Comparison of ENCODE assay signal across 8 cellular contexts in genomic region chr17:42555961-42556617, GRCh38. TPM values are rescaled to one million over a fixed set of nuclear protein-coding genes. Genes with fewer than 3 reads are reported as not detected.
A peak's percentile ranks its signal among the peaks of the same experiment; 100 is the strongest.
DNase-seq lines count a peak whose midpoint lies in the region; FAIRE-seq and TF ChIP-seq lines count a peak whose summit lies in the region.
"Not testable (repeated sequence)": the region's sequence is repeated elsewhere in the genome, so short reads cannot be mapped to it uniquely, and the experiment has no call there.

No MANE protein-coding gene starts in this region.

- not testable (repeated sequence) for H3K9ac ChIP-seq in keratinocyte (ENCODE audit: control insufficient read depth, extremely low read depth, insufficient read depth, low read length)

- H3K9me1 ChIP-seq in keratinocyte (ENCODE audit: control insufficient read depth, extremely low read depth, insufficient read depth, low read length): not testable (repeated sequence)

- not testable (repeated sequence) for H3K4me1 Mint-ChIP-seq in activated T-helper 1 cell treated with anti-CD3 and anti-CD28 coated beads, Interleukin-12 subunit alpha, Interleukin-12 subunit beta, Interleukin-2, Interleukin-4 antibody, amounts not matched to agents 30 ng/mL and 10 ng/mL and 1 ng/mL, durations not matched to agents 14 hours and 24 hours and 36 hours (ENCODE audit: low read depth); progenitor cell of endocrine pancreas (ENCODE audit: low read depth)

- H2AFZ ChIP-seq in keratinocyte (ENCODE audit: control insufficient read depth, low read length): not testable (repeated sequence)

- dilution Hi-C loops in keratinocyte (cut with MboI; ENCODE audit: extremely low pct_ligation_motif_present, low sequenced_read_pairs): not testable (repeated sequence)

- not testable (repeated sequence) for H3K4me3 ChIP-seq in BE2C (ENCODE audit: low read depth, low read length); GM06990 (replicated peaks; ENCODE audit: low read depth, low read length); SJCRH30; keratinocyte (ENCODE audit: control insufficient read depth in 2 of 3, extremely low read depth in 1 of 3, insufficient read depth in 2 of 3, low read depth in 1 of 3, low read length in 3 of 3)

- not testable (repeated sequence) for H4K20me1 ChIP-seq in keratinocyte (ENCODE audit: control insufficient read depth, extremely low read depth, insufficient read depth, low read length)

- not testable (repeated sequence) for H3K4me2 ChIP-seq in keratinocyte (ENCODE audit: control insufficient read depth, extremely low read depth, insufficient read depth, low read depth, low read length)

- H3K36me3 ChIP-seq in BE2C; GM06990 (ENCODE audit: control insufficient read depth, insufficient read depth, low read length); SJCRH30; keratinocyte (ENCODE audit: control insufficient read depth in 2 of 2, extremely low read depth in 1 of 2, insufficient read depth in 2 of 2, low read length in 2 of 2): not testable (repeated sequence)

- DNase-seq in BE2C (peak; percentile 53), SJCRH30 (peak; percentile 50 to 67), dermis blood vessel endothelial cell (peak; percentile 35)
- DNase-seq in GM06990 (ENCODE audit: extremely low read depth, insufficient read length); HTR-8/SVneo (ENCODE audit: insufficient read length, low spot score); activated T-helper 1 cell treated with anti-CD3 and anti-CD28 coated beads, Interleukin-12 subunit alpha, Interleukin-12 subunit beta, Interleukin-2, Interleukin-4 antibody, amounts not matched to agents 30 ng/mL and 10 ng/mL and 1 ng/mL, durations not matched to agents 14 hours and 24 hours and 36 hours (ENCODE audit: low spot score); keratinocyte (ENCODE audit: low read depth, low spot score); progenitor cell of endocrine pancreas (ENCODE audit: low spot score, unreplicated experiment): not testable (repeated sequence)

- peak; percentile 35 for TF ChIP-seq CTCF in BE2C (IDR thresholded peaks at IDR 0.05; ENCODE audit: low read depth, low read length)
- peak; percentile 21 for TF ChIP-seq CTCF in GM06990 (IDR thresholded peaks at IDR 0.05; ENCODE audit: insufficient read depth, low read length, poor library complexity, severe bottlenecking)
- TF ChIP-seq CTCF in keratinocyte (optimal IDR thresholded peaks at IDR 0.05 in 1 of 3, IDR thresholded peaks at IDR 0.05 in 1 of 3, conservative IDR thresholded peaks at IDR 0.05 in 1 of 3; ENCODE audit: extremely low read depth in 1 of 3, insufficient read depth in 2 of 3, low read length in 3 of 3): peak in 1 of 3 experiments; percentile 20
- TF ChIP-seq CTCF in progenitor cell of endocrine pancreas (IDR thresholded peaks at IDR 0.05; ENCODE audit: unreplicated experiment): peak; percentile 27

- not testable (repeated sequence) for H3K27ac ChIP-seq in SJCRH30; keratinocyte (ENCODE audit: control insufficient read depth, insufficient read depth, low read length)

- peak overlapping the region; percentile 94 for H3K4me3 Mint-ChIP-seq in activated T-helper 1 cell treated with anti-CD3 and anti-CD28 coated beads, Interleukin-12 subunit alpha, Interleukin-12 subunit beta, Interleukin-2, Interleukin-4 antibody, amounts not matched to agents 30 ng/mL and 10 ng/mL and 1 ng/mL, durations not matched to agents 14 hours and 24 hours and 36 hours
- H3K4me3 Mint-ChIP-seq in progenitor cell of endocrine pancreas (ENCODE audit: low read depth): peak overlapping the region; percentile 88

- H3K9me3 Mint-ChIP-seq in activated T-helper 1 cell treated with anti-CD3 and anti-CD28 coated beads, Interleukin-12 subunit alpha, Interleukin-12 subunit beta, Interleukin-2, Interleukin-4 antibody, amounts not matched to agents 30 ng/mL and 10 ng/mL and 1 ng/mL, durations not matched to agents 14 hours and 24 hours and 36 hours; progenitor cell of endocrine pancreas (ENCODE audit: low read depth): not testable (repeated sequence)

- not testable (repeated sequence) for H3K4me1 ChIP-seq in BE2C, SJCRH30
- H3K4me1 ChIP-seq in keratinocyte (ENCODE audit: control insufficient read depth, extremely low read depth, insufficient read depth, low read length): peaks cover 18% of the 10 kb centered on the region

- H3K27me3 Mint-ChIP-seq in activated T-helper 1 cell treated with anti-CD3 and anti-CD28 coated beads, Interleukin-12 subunit alpha, Interleukin-12 subunit beta, Interleukin-2, Interleukin-4 antibody, amounts not matched to agents 30 ng/mL and 10 ng/mL and 1 ng/mL, durations not matched to agents 14 hours and 24 hours and 36 hours (ENCODE audit: insufficient read depth); progenitor cell of endocrine pancreas: not testable (repeated sequence)

- H3K27me3 ChIP-seq in BE2C; GM06990 (replicated peaks; ENCODE audit: control insufficient read depth, insufficient read depth, low read length); SJCRH30; keratinocyte (ENCODE audit: control insufficient read depth, extremely low read depth, insufficient read depth, low read length): not testable (repeated sequence)

- H3K79me2 ChIP-seq in keratinocyte (ENCODE audit: control insufficient read depth, insufficient read depth, low read length): peaks cover 13% of the 10 kb centered on the region

- intact Hi-C loops in activated T-helper 1 cell treated with anti-CD3 and anti-CD28 coated beads, Interleukin-12 subunit alpha, Interleukin-12 subunit beta, Interleukin-2, Interleukin-4 antibody, amounts not matched to agents 30 ng/mL and 10 ng/mL and 1 ng/mL, durations not matched to agents 14 hours and 24 hours and 36 hours (cut with micrococcal nuclease): not testable (repeated sequence)

- FAIRE-seq in HTR-8/SVneo (lab: Jason Lieb, UNC) (peak; percentile 93), keratinocyte (lab: Jason Lieb, UNC) (peak; percentile 20)

- H3K9me3 ChIP-seq in BE2C; SJCRH30 (replicated peaks); keratinocyte (ENCODE audit: control insufficient read depth, low read depth, low read length): not testable (repeated sequence)

- not testable (repeated sequence) for H3K27ac Mint-ChIP-seq in activated T-helper 1 cell treated with anti-CD3 and anti-CD28 coated beads, Interleukin-12 subunit alpha, Interleukin-12 subunit beta, Interleukin-2, Interleukin-4 antibody, amounts not matched to agents 30 ng/mL and 10 ng/mL and 1 ng/mL, durations not matched to agents 14 hours and 24 hours and 36 hours; progenitor cell of endocrine pancreas

- H3K36me3 Mint-ChIP-seq in activated T-helper 1 cell treated with anti-CD3 and anti-CD28 coated beads, Interleukin-12 subunit alpha, Interleukin-12 subunit beta, Interleukin-2, Interleukin-4 antibody, amounts not matched to agents 30 ng/mL and 10 ng/mL and 1 ng/mL, durations not matched to agents 14 hours and 24 hours and 36 hours (ENCODE audit: low read depth); progenitor cell of endocrine pancreas (ENCODE audit: insufficient read depth): not testable (repeated sequence)

RNA-seq across cellular contexts. Expression of gene HSD17B1, which starts 3.4 kb away (rescaled TPM):
- 30.7 TPM for polyA plus RNA-seq in BE2C (2012; ENCODE audit: insufficient read depth, insufficient read length, low read depth)
- 0.73 and 0.76 TPM in 2 replicates for total RNA-seq in SJCRH30 (2014; rRNA removed; shearing (Covaris generic))
- 0.49 and 0.78 TPM in 2 replicates for total RNA-seq in activated T-helper 1 cell treated with anti-CD3 and anti-CD28 coated beads, Interleukin-12 subunit alpha, Interleukin-12 subunit beta, Interleukin-2, Interleukin-4 antibody, amounts not matched to agents 30 ng/mL and 10 ng/mL and 1 ng/mL, durations not matched to agents 14 hours and 24 hours and 36 hours
- total RNA-seq in dermis blood vessel endothelial cell (0.23 and 0.34 TPM in 2 replicates), progenitor cell of endocrine pancreas (1.4 and 2.4 TPM in 2 replicates)
- polyA plus RNA-seq in keratinocyte: 3.6 to 14.7 TPM (median 5.3 TPM) in 3 replicates
- polyA plus RNA-seq in keratinocyte (2011; ENCODE audit: low read depth): 1.2 TPM
- 2.9 and 8.8 TPM in 2 replicates for polyA plus RNA-seq in keratinocyte (2011; cell fraction: cytosol; rRNA removed)
- polyA plus RNA-seq in keratinocyte (2011; cell fraction: nucleus; rRNA removed): 2.6 and 4.3 TPM in 2 replicates
- 6.6 and 8.9 TPM in 2 replicates for polyA plus RNA-seq in keratinocyte (2012; ENCODE audit: low replicate concordance)
- 1.6 to 4.4 TPM (median 4.4 TPM) in 3 replicates for polyA minus RNA-seq in keratinocyte
- 21.1 TPM for polyA minus RNA-seq in keratinocyte (2011; cell fraction: cytosol; rRNA and poly(A)+ RNA removed)
- polyA minus RNA-seq in keratinocyte (2011; cell fraction: nucleus; rRNA and poly(A)+ RNA removed): 2.3 and 3.5 TPM in 2 replicates

RNA-seq across cellular contexts. Expression of gene COASY, which starts 5.9 kb away (rescaled TPM):
- 109 TPM for polyA plus RNA-seq in BE2C (2012; ENCODE audit: insufficient read depth, insufficient read length, low read depth)
- total RNA-seq in SJCRH30 (2014; rRNA removed; shearing (Covaris generic)): 33.7 and 36.3 TPM in 2 replicates
- 93.1 and 95.4 TPM in 2 replicates for total RNA-seq in activated T-helper 1 cell treated with anti-CD3 and anti-CD28 coated beads, Interleukin-12 subunit alpha, Interleukin-12 subunit beta, Interleukin-2, Interleukin-4 antibody, amounts not matched to agents 30 ng/mL and 10 ng/mL and 1 ng/mL, durations not matched to agents 14 hours and 24 hours and 36 hours
- total RNA-seq in dermis blood vessel endothelial cell (9.5 and 33.9 TPM in 2 replicates), progenitor cell of endocrine pancreas (60.0 and 66.9 TPM in 2 replicates)
- 25.9 to 49.8 TPM (median 26.2 TPM) in 3 replicates for polyA plus RNA-seq in keratinocyte
- polyA plus RNA-seq in keratinocyte (2011; ENCODE audit: low read depth): 23.3 TPM
- 25.9 and 41.0 TPM in 2 replicates for polyA plus RNA-seq in keratinocyte (2011; cell fraction: cytosol; rRNA removed)
- polyA plus RNA-seq in keratinocyte (2011; cell fraction: nucleus; rRNA removed): 58.5 and 74.0 TPM in 2 replicates
- 73.0 and 73.2 TPM in 2 replicates for polyA plus RNA-seq in keratinocyte (2012; ENCODE audit: low replicate concordance)
- polyA minus RNA-seq in keratinocyte: 15.1 to 128 TPM (median 29.9 TPM) in 3 replicates
- polyA minus RNA-seq in keratinocyte (2011; cell fraction: cytosol; rRNA and poly(A)+ RNA removed): 46.0 TPM
- 17.7 and 25.6 TPM in 2 replicates for polyA minus RNA-seq in keratinocyte (2011; cell fraction: nucleus; rRNA and poly(A)+ RNA removed)

RNA-seq across cellular contexts. Expression of gene MLX, which starts 10.8 kb away (rescaled TPM):
- 138 TPM for polyA plus RNA-seq in BE2C (2012; ENCODE audit: insufficient read depth, insufficient read length, low read depth)
- 44.5 and 48.4 TPM in 2 replicates for total RNA-seq in SJCRH30 (2014; rRNA removed; shearing (Covaris generic))
- 74.1 and 75.4 TPM in 2 replicates for total RNA-seq in activated T-helper 1 cell treated with anti-CD3 and anti-CD28 coated beads, Interleukin-12 subunit alpha, Interleukin-12 subunit beta, Interleukin-2, Interleukin-4 antibody, amounts not matched to agents 30 ng/mL and 10 ng/mL and 1 ng/mL, durations not matched to agents 14 hours and 24 hours and 36 hours
- total RNA-seq in dermis blood vessel endothelial cell (33.0 and 34.5 TPM in 2 replicates), progenitor cell of endocrine pancreas (26.8 and 33.7 TPM in 2 replicates)
- polyA plus RNA-seq in keratinocyte: 39.2 to 45.1 TPM (median 39.5 TPM) in 3 replicates
- 28.8 TPM for polyA plus RNA-seq in keratinocyte (2011; ENCODE audit: low read depth)
- polyA plus RNA-seq in keratinocyte (2011; cell fraction: cytosol; rRNA removed): 28.3 and 30.3 TPM in 2 replicates
- polyA plus RNA-seq in keratinocyte (2011; cell fraction: nucleus; rRNA removed): 41.1 and 44.6 TPM in 2 replicates
- 36.7 and 38.2 TPM in 2 replicates for polyA plus RNA-seq in keratinocyte (2012; ENCODE audit: low replicate concordance)
- 34.2 to 40.4 TPM (median 35.1 TPM) in 3 replicates for polyA minus RNA-seq in keratinocyte
- polyA minus RNA-seq in keratinocyte (2011; cell fraction: cytosol; rRNA and poly(A)+ RNA removed): 11.9 TPM
- 8.1 and 11.6 TPM in 2 replicates for polyA minus RNA-seq in keratinocyte (2011; cell fraction: nucleus; rRNA and poly(A)+ RNA removed)

RNA-seq across cellular contexts. Expression of gene NAGLU, which starts 20.0 kb away (rescaled TPM):
- 28.3 TPM for polyA plus RNA-seq in BE2C (2012; ENCODE audit: insufficient read depth, insufficient read length, low read depth)
- total RNA-seq in SJCRH30 (2014; rRNA removed; shearing (Covaris generic)): 20.6 and 22.2 TPM in 2 replicates
- 18.2 and 20.8 TPM in 2 replicates for total RNA-seq in activated T-helper 1 cell treated with anti-CD3 and anti-CD28 coated beads, Interleukin-12 subunit alpha, Interleukin-12 subunit beta, Interleukin-2, Interleukin-4 antibody, amounts not matched to agents 30 ng/mL and 10 ng/mL and 1 ng/mL, durations not matched to agents 14 hours and 24 hours and 36 hours
- total RNA-seq in dermis blood vessel endothelial cell (44.9 and 53.3 TPM in 2 replicates), progenitor cell of endocrine pancreas (19.0 and 22.9 TPM in 2 replicates)
- polyA plus RNA-seq in keratinocyte: 6.9 to 13.1 TPM (median 10.8 TPM) in 3 replicates
- 5.3 TPM for polyA plus RNA-seq in keratinocyte (2011; ENCODE audit: low read depth)
- polyA plus RNA-seq in keratinocyte (2011; cell fraction: cytosol; rRNA removed): 3.9 and 8.4 TPM in 2 replicates
- 18.6 and 22.6 TPM in 2 replicates for polyA plus RNA-seq in keratinocyte (2011; cell fraction: nucleus; rRNA removed)
- 9.3 and 11.9 TPM in 2 replicates for polyA plus RNA-seq in keratinocyte (2012; ENCODE audit: low replicate concordance)
- 5.9 to 19.1 TPM (median 8.8 TPM) in 3 replicates for polyA minus RNA-seq in keratinocyte
- 15.2 TPM for polyA minus RNA-seq in keratinocyte (2011; cell fraction: cytosol; rRNA and poly(A)+ RNA removed)
- polyA minus RNA-seq in keratinocyte (2011; cell fraction: nucleus; rRNA and poly(A)+ RNA removed): 13.3 and 15.4 TPM in 2 replicates

RNA-seq across cellular contexts. Expression of gene PSMC3IP, which starts 21.4 kb away (rescaled TPM):
- polyA plus RNA-seq in BE2C (2012; ENCODE audit: insufficient read depth, insufficient read length, low read depth): 29.8 TPM
- total RNA-seq in SJCRH30 (2014; rRNA removed; shearing (Covaris generic)): 23.8 and 29.7 TPM in 2 replicates
- 27.6 and 31.5 TPM in 2 replicates for total RNA-seq in activated T-helper 1 cell treated with anti-CD3 and anti-CD28 coated beads, Interleukin-12 subunit alpha, Interleukin-12 subunit beta, Interleukin-2, Interleukin-4 antibody, amounts not matched to agents 30 ng/mL and 10 ng/mL and 1 ng/mL, durations not matched to agents 14 hours and 24 hours and 36 hours
- total RNA-seq in dermis blood vessel endothelial cell (4.9 and 5.5 TPM in 2 replicates), progenitor cell of endocrine pancreas (18.1 and 19.6 TPM in 2 replicates)
- 2.4 to 7.8 TPM (median 7.7 TPM) in 3 replicates for polyA plus RNA-seq in keratinocyte
- polyA plus RNA-seq in keratinocyte (2011; ENCODE audit: low read depth): 4.7 TPM
- polyA plus RNA-seq in keratinocyte (2011; cell fraction: cytosol; rRNA removed): 1.8 and 2.1 TPM in 2 replicates
- polyA plus RNA-seq in keratinocyte (2011; cell fraction: nucleus; rRNA removed): 6.1 and 7.5 TPM in 2 replicates
- polyA plus RNA-seq in keratinocyte (2012; ENCODE audit: low replicate concordance): 2.0 and 6.5 TPM in 2 replicates
- polyA minus RNA-seq in keratinocyte: 0.33 to 3.3 TPM (median 1.7 TPM) in 3 replicates
- polyA minus RNA-seq in keratinocyte (2011; cell fraction: cytosol; rRNA and poly(A)+ RNA removed): not detected
- 0.95 and 2.3 TPM in 2 replicates for polyA minus RNA-seq in keratinocyte (2011; cell fraction: nucleus; rRNA and poly(A)+ RNA removed)
